Comparison of ENCODE assay signal across 13 cellular contexts in the genomic region with DNA sequence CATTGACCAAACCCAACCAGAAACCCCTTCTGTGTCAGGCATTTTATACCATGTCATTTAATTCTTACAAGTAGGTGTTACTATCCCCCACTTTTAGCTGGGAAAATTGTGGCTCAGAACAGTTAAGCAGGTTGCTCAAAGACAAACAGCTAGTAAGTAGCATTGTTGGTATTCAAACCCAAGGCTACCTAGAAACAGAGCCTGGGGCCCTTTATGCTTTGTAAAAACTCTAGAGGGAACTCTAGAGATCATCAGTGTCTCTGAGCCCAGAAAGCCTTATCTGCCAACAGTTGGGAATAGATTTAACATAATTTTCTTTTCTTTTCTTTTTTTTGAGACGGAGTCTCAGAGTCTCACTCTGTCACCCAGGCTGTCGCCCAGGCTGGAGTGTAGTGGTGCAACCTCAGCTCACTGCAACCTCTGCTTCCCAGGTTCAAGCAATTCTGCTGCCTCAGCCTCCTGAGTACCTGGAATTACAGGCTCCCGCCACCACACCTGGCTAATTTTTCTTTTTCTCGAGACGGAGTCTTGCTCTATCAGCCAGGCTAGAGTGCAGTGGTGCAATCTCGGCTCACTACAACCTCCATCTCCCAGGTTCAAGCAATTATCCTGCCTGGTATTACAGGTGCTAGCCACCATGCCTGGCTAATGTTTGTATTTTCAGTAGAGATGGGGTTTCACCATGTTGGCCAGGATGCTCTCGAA. TPM values are rescaled to one million over a fixed set of nuclear protein-coding genes. Genes with fewer than 3 reads are reported as not detected.
DNase-seq lines count a peak whose midpoint lies in the region; ATAC-seq and TF ChIP-seq lines count a peak whose summit lies in the region.
"Had no signal": no experiment of that assay in that cellular context is flagged by ENCODE, and none has a peak within 500 bp of the region (broad histone marks: within the 10 kb centered on the region; RNA-seq: fewer than 3 reads in every experiment).

No MANE protein-coding gene starts in this region.

- no peak for ATAC-seq in activated naive CD4-positive, alpha-beta T cell treated with anti-CD3 and anti-CD28 coated beads, Interleukin-2, amount 50 U/mL, for 72 hours
- no peak for ATAC-seq in GM21423 (IDR thresholded peaks at IDR 0.05; ENCODE audit: unreplicated experiment)

- no peaks in the 10 kb centered on the region for H3K36me3 ChIP-seq in OCI-LY7 (ENCODE audit: insufficient read depth, low read length)
- H3K36me3 ChIP-seq in adipocyte (ENCODE audit: control insufficient read depth, insufficient read depth, low read length, severe bottlenecking), result no peaks in the 10 kb centered on the region
- H3K36me3 ChIP-seq in smooth muscle cell (ENCODE audit: low read depth), result no peaks in the 10 kb centered on the region
- H3K36me3 ChIP-seq: thyroid gland had no signal

- H2AFZ ChIP-seq in OCI-LY7 (ENCODE audit: low read length) (no peak overlapping the region), smooth muscle cell (ENCODE audit: low read depth) (no peak overlapping the region)

- H3K9me3 Mint-ChIP-seq in activated naive CD4-positive, alpha-beta T cell treated with anti-CD3 and anti-CD28 coated beads, Interleukin-2, amount 50 U/mL, for 24 hours, result no peaks in the 10 kb centered on the region
- no peaks in the 10 kb centered on the region for H3K9me3 Mint-ChIP-seq in activated naive CD4-positive, alpha-beta T cell treated with anti-CD3 and anti-CD28 coated beads, Interleukin-2, amount 50 U/mL, for 72 hours
- H3K9me3 Mint-ChIP-seq: activated T-helper 2 cell treated with anti-CD3 and anti-CD28 coated beads, Interferon-gamma antibody, Interleukin-2, Interleukin-4, amounts not matched to agents 10 μg/mL and 5 μg/mL and 100 μg/mL, durations not matched to agents 14 hours and 24 hours and 36 hours had no signal

- no peaks in the 10 kb centered on the region for H3K9me2 ChIP-seq in OCI-LY7 (ENCODE audit: insufficient read depth, low read length)

- H3F3A ChIP-seq in smooth muscle cell (ENCODE audit: low read depth), result no peaks in the 10 kb centered on the region

- intact Hi-C loops in OCI-LY7 (cut with micrococcal nuclease; ENCODE audit: unreplicated experiment), result no loop called here

- peak overlapping the region; percentile 92 for H3K27ac Mint-ChIP-seq in activated naive CD4-positive, alpha-beta T cell treated with anti-CD3 and anti-CD28 coated beads, Interleukin-2, amount 50 U/mL, for 24 hours
- H3K27ac Mint-ChIP-seq in activated naive CD4-positive, alpha-beta T cell treated with anti-CD3 and anti-CD28 coated beads, Interleukin-2, amount 50 U/mL, for 72 hours, result peak overlapping the region in 1 of 2 donors; percentile 92

- 82% methylated on average over 7 of the region's 7 CpGs for WGBS in smooth muscle cell (ENCODE audit: low lambda C conversion rate)

- H3K27ac ChIP-seq in OCI-LY7 (ENCODE audit: low read depth, low read length, poor library complexity, severe bottlenecking), result no peak overlapping the region
- H3K27ac ChIP-seq in smooth muscle cell (ENCODE audit: low read depth), result peak overlapping the region; percentile 67

- peaks cover 36% of the 10 kb centered on the region for H3K4me1 Mint-ChIP-seq in activated naive CD4-positive, alpha-beta T cell treated with anti-CD3 and anti-CD28 coated beads, Interleukin-2, amount 50 U/mL, for 24 hours

- H3K9me3 ChIP-seq in OCI-LY7 (ENCODE audit: low read length) (no peaks in the 10 kb centered on the region), adipocyte (ENCODE audit: control insufficient read depth, low read length) (no peaks in the 10 kb centered on the region), smooth muscle cell (replicated peaks; ENCODE audit: low read depth) (no peaks in the 10 kb centered on the region)
- H3K9me3 ChIP-seq: thyroid gland had no signal

- H3K9ac ChIP-seq in adipocyte (ENCODE audit: low read length) (peak overlapping the region; percentile 53), smooth muscle cell (ENCODE audit: low read depth) (no peak overlapping the region)

- TF ChIP-seq CTCF in OCI-LY7 (conservative IDR thresholded peaks at IDR 0.05; ENCODE audit: low read length) (0 out of 2 replicates have a peak, but pooled peaks have one; percentile 16), smooth muscle cell (IDR thresholded peaks at IDR 0.05; ENCODE audit: borderline replicate concordance, insufficient read depth, poor library complexity, severe bottlenecking) (no peak)

- no peaks in the 10 kb centered on the region for H3K27me3 Mint-ChIP-seq in activated naive CD4-positive, alpha-beta T cell treated with anti-CD3 and anti-CD28 coated beads, Interleukin-2, amount 50 U/mL, for 24 hours

- H4K20me1 ChIP-seq in OCI-LY7 (ENCODE audit: insufficient read depth, low read length) (no peaks in the 10 kb centered on the region; the same call in 1 of the 2 replicates), smooth muscle cell (ENCODE audit: low read depth) (no peaks in the 10 kb centered on the region)

- CTCF ChIA-PET in OCI-LY7 (lab: Charles Lee; ENCODE audit: unreplicated experiment), result no interaction called here

- no TSS peak for BruUV-seq in OCI-LY7 (replicated peaks; lab: Mats Ljungman, UMichigan)

- H3K36me3 Mint-ChIP-seq in activated naive CD4-positive, alpha-beta T cell treated with anti-CD3 and anti-CD28 coated beads, Interleukin-2, amount 50 U/mL, for 24 hours, result no peaks in the 10 kb centered on the region
- no peaks in the 10 kb centered on the region for H3K36me3 Mint-ChIP-seq in activated naive CD4-positive, alpha-beta T cell treated with anti-CD3 and anti-CD28 coated beads, Interleukin-2, amount 50 U/mL, for 72 hours

- no peak overlapping the region for H3K4me2 ChIP-seq in OCI-LY7 (ENCODE audit: low read length)
- no peak overlapping the region for H3K4me2 ChIP-seq in smooth muscle cell

- H3K79me2 ChIP-seq in OCI-LY7 (ENCODE audit: insufficient read depth, low read depth, low read length), result no peaks in the 10 kb centered on the region
- no peaks in the 10 kb centered on the region for H3K79me2 ChIP-seq in smooth muscle cell (ENCODE audit: low read depth)

- H3K27me3 ChIP-seq in adipocyte (replicated peaks; ENCODE audit: control insufficient read depth, insufficient read depth, low read length), result no peaks in the 10 kb centered on the region
- H3K27me3 ChIP-seq in smooth muscle cell (ENCODE audit: low read depth), result no peaks in the 10 kb centered on the region
- H3K27me3 ChIP-seq: thyroid gland had no signal

- DNase-seq in activated naive CD4-positive, alpha-beta T cell treated with anti-CD3 and anti-CD28 coated beads, Interleukin-2, amount 50 U/mL, for 72 hours (ENCODE audit: low spot score in 2 of 2), result no peak
- DNase-seq in OCI-LY7 (ENCODE audit: low spot score), result no peak
- peak; percentile 23 for DNase-seq in adipocyte (ENCODE audit: low read depth)
- no peak for DNase-seq in smooth muscle cell (lab: John Stamatoyannopoulos, UW; ENCODE audit: unreplicated experiment)
- DNase-seq in Ammon's horn (ENCODE audit: low spot score), result no peak
- DNase-seq in NCI-H2107 (lab: John Stamatoyannopoulos, UW), result no peak
- DNase-seq: islet precursor cell, NCI-H1092, NCI-H2171 treated with DMSO at 0.1 percent for 48 hours, thyroid gland had no signal

- H3K4me1 ChIP-seq in OCI-LY7 (ENCODE audit: insufficient read depth, low read length, poor library complexity, severe bottlenecking) (peaks cover 24% of the 10 kb centered on the region), adipocyte (ENCODE audit: control insufficient read depth, insufficient read depth, low read length) (peaks cover 66% of the 10 kb centered on the region), smooth muscle cell (ENCODE audit: low read depth) (no peaks in the 10 kb centered on the region)

- no peak overlapping the region for H3K4me3 Mint-ChIP-seq in activated naive CD4-positive, alpha-beta T cell treated with anti-CD3 and anti-CD28 coated beads, Interleukin-2, amount 50 U/mL, for 24 hours

- POLR2A ChIA-PET in OCI-LY7 (lab: Charles Lee), result no interaction called here

- H3K4me3 ChIP-seq in OCI-LY7 (ENCODE audit: low read depth, low read length, poor library complexity, severe bottlenecking), result no peak overlapping the region
- no peak overlapping the region for H3K4me3 ChIP-seq in adipocyte (ENCODE audit: low read length)
- H3K4me3 ChIP-seq in smooth muscle cell, result no peak overlapping the region
- H3K4me3 ChIP-seq: thyroid gland had no signal

RNA-seq across cellular contexts. Expression of a gene that starts 48.5 kb away (rescaled TPM):
- total RNA-seq in activated naive CD4-positive, alpha-beta T cell treated with anti-CD3 and anti-CD28 coated beads, Interleukin-2, amount 50 U/mL, for 72 hours, result 10 to 100 TPM; 36.1 to 63.4 TPM
- 58.6 and 67.5 TPM in 2 replicates for total RNA-seq in OCI-LY7 (2014; rRNA removed; shearing (Covaris generic))
- total RNA-seq in OCI-LY7 (2022) (87.8 and 99.1 TPM in 2 replicates), smooth muscle cell (112 and 117 TPM in 2 replicates)
- polyA plus RNA-seq in smooth muscle cell, result 64.4 and 66.7 TPM in 2 replicates

RNA-seq across cellular contexts. Expression of a gene that starts 49.3 kb away (rescaled TPM):
- total RNA-seq in activated naive CD4-positive, alpha-beta T cell treated with anti-CD3 and anti-CD28 coated beads, Interleukin-2, amount 50 U/mL, for 72 hours, result 10 to 100 TPM; 56.4 to 59.9 TPM
- total RNA-seq in OCI-LY7 (2014; rRNA removed; shearing (Covaris generic)), result 23.8 and 35.5 TPM in 2 replicates
- total RNA-seq in OCI-LY7 (2022) (73.2 and 79.4 TPM in 2 replicates), smooth muscle cell (36.6 and 54.3 TPM in 2 replicates)
- 9.0 and 12.2 TPM in 2 replicates for polyA plus RNA-seq in smooth muscle cell
